13 cellular contexts compared by ENCODE assay signal in the genomic region with DNA sequence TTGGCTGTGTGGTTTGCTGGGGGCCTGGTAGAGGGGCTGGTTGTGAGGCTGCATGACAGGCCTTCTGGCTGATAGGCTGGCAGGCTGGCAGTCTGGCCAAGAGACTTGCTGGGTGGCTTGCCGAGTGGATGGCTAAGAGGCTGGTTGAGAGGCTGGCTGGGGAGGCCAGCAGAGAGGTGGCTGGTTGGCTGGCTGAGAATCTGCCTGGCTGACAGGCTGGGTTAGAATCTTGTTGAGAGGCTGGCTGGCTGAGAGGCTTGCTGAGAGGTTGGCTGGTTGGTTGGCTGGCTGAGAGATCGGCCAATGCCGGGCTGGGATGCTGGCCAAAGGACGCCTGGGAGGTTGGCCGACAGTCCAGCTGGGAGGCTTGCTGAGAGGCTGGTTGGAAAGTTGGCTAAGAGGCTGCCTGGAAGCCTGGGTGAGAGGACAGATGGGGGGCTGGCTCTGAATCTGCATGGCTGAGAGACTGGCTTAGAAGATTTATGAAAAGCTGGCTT. TPM values are rescaled to one million over a fixed set of nuclear protein-coding genes. Genes with fewer than 3 reads are reported as not detected.
DNase-seq lines count a peak whose midpoint lies in the region; ATAC-seq and TF ChIP-seq lines count a peak whose summit lies in the region.
"Had no signal": no experiment of that assay in that cellular context is flagged by ENCODE, and none has a peak within 500 bp of the region (broad histone marks: within the 10 kb centered on the region; RNA-seq: fewer than 3 reads in every experiment).

No MANE protein-coding gene starts in this region.

- no peak overlapping the region for H3K27ac Mint-ChIP-seq in endodermal cell
- H3K27ac Mint-ChIP-seq in activated naive CD4-positive, alpha-beta T cell treated with anti-CD3 and anti-CD28 coated beads, Interleukin-2, amount 50 U/mL, for 72 hours, result peak overlapping the region in 1 of 2 donors; percentile 72

- no peaks in the 10 kb centered on the region for H3K36me3 ChIP-seq in endodermal cell (ENCODE audit: control insufficient read depth, insufficient read depth, low read length)
- no peaks in the 10 kb centered on the region for H3K36me3 ChIP-seq in vagina
- H3K36me3 ChIP-seq: brain microvascular endothelial cell had no signal

- H3K9me3 ChIP-seq in endodermal cell (ENCODE audit: control insufficient read depth, low read length), result no peaks in the 10 kb centered on the region
- no peaks in the 10 kb centered on the region for H3K9me3 ChIP-seq in vagina

- H3K4me1 Mint-ChIP-seq in endodermal cell, result no peaks in the 10 kb centered on the region

- intact Hi-C loops in vagina (cut with DNase I), result no loop called here

- 85 to 94% methylated on average over 2 to 5 of the region's 5 CpGs for WGBS in endodermal cell (ENCODE audit: insufficient coverage in 1 of 2, insufficient read length in 1 of 2), 2 experiments

- no peaks in the 10 kb centered on the region for H3K27me3 ChIP-seq in endodermal cell (ENCODE audit: control insufficient read depth, insufficient read depth, low read length, poor library complexity, severe bottlenecking)
- no peaks in the 10 kb centered on the region for H3K27me3 ChIP-seq in vagina
- H3K27me3 ChIP-seq: brain microvascular endothelial cell had no signal

- TF ChIP-seq CTCF in endodermal cell (conservative IDR thresholded peaks at IDR 0.05) (no peak), vagina (IDR thresholded peaks at IDR 0.05) (no peak)

- peak in 1 of 2 donors; percentile 19 for TF ChIP-seq POLR2A in vagina (IDR thresholded peaks at IDR 0.05)

- peaks cover 9% of the 10 kb centered on the region for H3K27me3 Mint-ChIP-seq in endodermal cell (ENCODE audit: insufficient read depth)

- H3K36me3 Mint-ChIP-seq in endodermal cell (ENCODE audit: low read depth), result no peaks in the 10 kb centered on the region
- H3K36me3 Mint-ChIP-seq in activated naive CD4-positive, alpha-beta T cell treated with anti-CD3 and anti-CD28 coated beads, Interleukin-2, amount 50 U/mL, for 72 hours, result no peaks in the 10 kb centered on the region

- H3K27ac ChIP-seq in endodermal cell (ENCODE audit: low read depth, low read length) (peak overlapping the region; percentile 51), vagina (peak overlapping the region; percentile 74)
- H3K27ac ChIP-seq: brain microvascular endothelial cell had no signal

- no peak overlapping the region for H3K9ac ChIP-seq in endodermal cell (ENCODE audit: extremely low read depth, low read length, poor library complexity, severe bottlenecking)

- H3K4me1 ChIP-seq in endodermal cell (ENCODE audit: control insufficient read depth, insufficient read depth, low read length) (no peaks in the 10 kb centered on the region), vagina (peaks cover 34% of the 10 kb centered on the region)

- H3K4me3 Mint-ChIP-seq in endodermal cell, result no peak overlapping the region

- H3K4me3 ChIP-seq in endodermal cell (ENCODE audit: low read length), result no peak overlapping the region
- peak overlapping the region; percentile 36 to 37 for H3K4me3 ChIP-seq in vagina
- H3K4me3 ChIP-seq: skin epidermis had no signal

- no peaks in the 10 kb centered on the region for H3K9me3 Mint-ChIP-seq in endodermal cell
- no peaks in the 10 kb centered on the region for H3K9me3 Mint-ChIP-seq in activated naive CD4-positive, alpha-beta T cell treated with anti-CD3 and anti-CD28 coated beads, Interleukin-2, amount 50 U/mL, for 72 hours

- DNase-seq in NCI-H1105 treated with DMSO at 0.1 percent for 48 hours (lab: John Stamatoyannopoulos, UW) (peak; percentile 49), NCI-H1105 (lab: John Stamatoyannopoulos, UW) (no peak), endodermal cell (no peak), middle frontal gyrus (ENCODE audit: extremely low spot score, low spot score) (peak; percentile 20), vagina (ENCODE audit: extremely low spot score in 2 of 2) (no peak), hepatic stellate cell (ENCODE audit: low spot score) (no peak)
- no peak for DNase-seq in activated naive CD4-positive, alpha-beta T cell treated with anti-CD3 and anti-CD28 coated beads, Interleukin-2, amount 50 U/mL, for 72 hours (ENCODE audit: low spot score in 2 of 2)
- DNase-seq: brain microvascular endothelial cell, COR-L47, NCI-H1048 had no signal

- no peak for ATAC-seq in GM18873 (IDR thresholded peaks at IDR 0.05; ENCODE audit: low FRiP score, unreplicated experiment)
- no peak for ATAC-seq in activated naive CD4-positive, alpha-beta T cell treated with anti-CD3 and anti-CD28 coated beads, Interleukin-2, amount 50 U/mL, for 72 hours

RNA-seq across cellular contexts. Expression of a gene that starts 35.9 kb away (rescaled TPM):
- total RNA-seq in endodermal cell, result not detected
- not detected for polyA plus RNA-seq in endodermal cell (2013, experiment 1 of 2)
- polyA plus RNA-seq in endodermal cell (2013, experiment 2 of 2), result not detected
- not detected for total RNA-seq in vagina
- total RNA-seq in activated naive CD4-positive, alpha-beta T cell treated with anti-CD3 and anti-CD28 coated beads, Interleukin-2, amount 50 U/mL, for 72 hours, result not detected
- total RNA-seq: temporal lobe had no signal

Comparison
In these comparisons a context has a peak if more than half of its experiments do, and no peak if none do; other contexts are left out.
1. DNase-seq: peak in NCI-H1105 treated with DMSO at 0.1 percent for 48 hours (single experiment) and middle frontal gyrus (single experiment); none in NCI-H1105 (single experiment), endodermal cell (single experiment), vagina (0 of 2), hepatic stellate cell (single experiment) and activated naive CD4-positive, alpha-beta T cell treated with anti-CD3 and anti-CD28 coated beads, Interleukin-2, amount 50 U/mL, for 72 hours (0 of 2).